In the genomic region with DNA sequence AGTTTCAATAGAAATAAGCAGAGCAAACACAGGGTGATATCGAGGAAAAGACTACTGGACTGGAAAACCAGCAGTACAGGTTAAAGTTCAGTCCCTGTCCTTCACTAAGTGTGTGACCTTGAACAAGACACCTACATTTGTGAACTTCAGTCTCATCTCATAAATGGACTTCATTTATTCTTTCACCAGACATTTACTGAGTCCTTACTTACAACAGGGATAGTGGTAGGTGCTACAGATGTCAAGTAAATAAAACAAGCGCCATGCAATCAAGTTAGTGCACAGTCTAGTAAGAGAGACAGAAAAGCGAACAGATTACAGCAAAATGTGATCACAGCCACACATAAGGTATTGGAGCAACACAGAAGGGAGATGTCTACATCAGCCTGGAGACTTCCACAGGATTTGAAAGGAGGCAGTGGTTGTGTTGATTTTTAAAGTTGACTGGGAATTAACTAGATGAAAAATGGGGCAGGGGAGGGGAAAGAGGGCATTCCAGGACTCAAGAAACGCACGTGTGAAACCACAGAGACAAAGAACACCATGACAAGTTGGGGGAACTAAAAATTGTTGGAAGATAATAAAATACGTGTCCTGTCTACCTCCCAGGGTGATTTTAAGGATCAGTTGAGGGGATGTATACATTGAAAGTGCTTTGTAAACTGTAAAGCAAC, we compare ENCODE assay signal across 25 cellular contexts.
DNase-seq lines count a peak whose midpoint lies in the region; ATAC-seq and TF ChIP-seq lines count a peak whose summit lies in the region.
"Had no signal": no experiment of that assay in that cellular context is flagged by ENCODE, and none has a peak within 500 bp of the region (broad histone marks: within the 10 kb centered on the region; RNA-seq: fewer than 3 reads in every experiment).

No MANE protein-coding gene starts in this region.

- no peak for TF ChIP-seq CTCF in fibroblast of lung (conservative IDR thresholded peaks at IDR 0.05 in 1 of 2, IDR thresholded peaks at IDR 0.05 in 1 of 2; ENCODE audit: low read depth in 1 of 2, low read length in 2 of 2)

- H3K4me1 ChIP-seq in SJSA1 (replicated peaks): peaks cover 63% of the 10 kb centered on the region
- H3K4me1 ChIP-seq in fibroblast of lung (ENCODE audit: control insufficient read depth, extremely low read depth, insufficient read depth, low read length): peaks cover 19% of the 10 kb centered on the region
- peaks cover 69% of the 10 kb centered on the region for H3K4me1 ChIP-seq in skeletal muscle satellite cell (ENCODE audit: control insufficient read depth, insufficient read depth, low read length)
- H3K4me1 ChIP-seq: testis had no signal

- H3K4me3 ChIP-seq in SJSA1 (no peak overlapping the region), fibroblast of lung (replicated peaks in 1 of 4; ENCODE audit: control extremely low read depth in 1 of 4, insufficient read depth in 1 of 4, low read depth in 3 of 4, low read length in 4 of 4) (no peak overlapping the region), skeletal muscle satellite cell (ENCODE audit: low read length) (peak overlapping the region; percentile 48)
- H3K4me3 ChIP-seq: PC-9, testis had no signal

- H3K27ac ChIP-seq in SJSA1: peak overlapping the region; percentile 83
- H3K27ac ChIP-seq in fibroblast of lung (ENCODE audit: insufficient read depth, low read length): peak overlapping the region; percentile 71
- H3K27ac ChIP-seq: testis had no signal

- no peak overlapping the region for H3K4me3 Mint-ChIP-seq in stimulated activated naive B cell treated with anti-CD40 and anti-IgM and Interleukin-4, amounts not matched to agents 10 μg/mL and 1 μg/mL and 100 μg/mL, for 72 hours
- H3K4me3 Mint-ChIP-seq: mesothelial cell of epicardium; naive thymus-derived CD8-positive, alpha-beta T cell had no signal

- no peaks in the 10 kb centered on the region for H4K20me1 ChIP-seq in fibroblast of lung (ENCODE audit: control insufficient read depth, extremely low read depth, insufficient read depth, low read length)

- H3K9ac ChIP-seq in fibroblast of lung (ENCODE audit: insufficient read depth, low read length) (no peak overlapping the region), skeletal muscle satellite cell (ENCODE audit: low read depth, low read length) (peak overlapping the region; percentile 81)

- no peaks in the 10 kb centered on the region for H3K27me3 ChIP-seq in SJSA1 (replicated peaks)
- no peaks in the 10 kb centered on the region for H3K27me3 ChIP-seq in fibroblast of lung (ENCODE audit: control insufficient read depth, insufficient read depth, low read length)
- no peaks in the 10 kb centered on the region for H3K27me3 ChIP-seq in skeletal muscle satellite cell (ENCODE audit: control insufficient read depth, insufficient read depth, low read length)
- H3K27me3 ChIP-seq: testis had no signal

- H3K27ac Mint-ChIP-seq in stimulated activated naive B cell treated with anti-CD40 and anti-IgM and Interleukin-4, amounts not matched to agents 10 μg/mL and 1 μg/mL and 100 μg/mL, for 72 hours: no peak overlapping the region
- H3K27ac Mint-ChIP-seq: mesothelial cell of epicardium; naive thymus-derived CD8-positive, alpha-beta T cell had no signal

- H3K27me3 Mint-ChIP-seq in stimulated activated naive B cell treated with anti-CD40 and anti-IgM and Interleukin-4, amounts not matched to agents 10 μg/mL and 1 μg/mL and 100 μg/mL, for 72 hours: peaks cover 0 to 5% of the 10 kb centered on the region in 2 donors

- H2AFZ ChIP-seq in fibroblast of lung (ENCODE audit: low read length): no peak overlapping the region
- H2AFZ ChIP-seq: PC-9 had no signal

- no peaks in the 10 kb centered on the region for H3K9me3 Mint-ChIP-seq in stimulated activated naive B cell treated with anti-CD40 and anti-IgM and Interleukin-4, amounts not matched to agents 10 μg/mL and 1 μg/mL and 100 μg/mL, for 72 hours

- H3K4me2 ChIP-seq in fibroblast of lung (ENCODE audit: extremely low read depth, insufficient read depth, low read length) (peak overlapping the region; percentile 88), skeletal muscle satellite cell (ENCODE audit: low read length) (peak overlapping the region; percentile 83)

- H3K36me3 ChIP-seq in SJSA1 (no peaks in the 10 kb centered on the region), fibroblast of lung (ENCODE audit: control insufficient read depth, insufficient read depth, low read length) (no peaks in the 10 kb centered on the region), skeletal muscle satellite cell (ENCODE audit: insufficient read depth, low read length) (no peaks in the 10 kb centered on the region)

- H3K4me1 Mint-ChIP-seq in stimulated activated naive B cell treated with anti-CD40 and anti-IgM and Interleukin-4, amounts not matched to agents 10 μg/mL and 1 μg/mL and 100 μg/mL, for 72 hours: no peaks in the 10 kb centered on the region
- H3K4me1 Mint-ChIP-seq: naive thymus-derived CD8-positive, alpha-beta T cell had no signal

- no peaks in the 10 kb centered on the region for H3K79me2 ChIP-seq in fibroblast of lung (ENCODE audit: control insufficient read depth, insufficient read depth, low read length)

- H3K9me3 ChIP-seq in SJSA1 (replicated peaks): no peaks in the 10 kb centered on the region
- no peaks in the 10 kb centered on the region for H3K9me3 ChIP-seq in fibroblast of lung (ENCODE audit: control insufficient read depth, insufficient read depth, low read depth, low read length)
- no peaks in the 10 kb centered on the region for H3K9me3 ChIP-seq in skeletal muscle satellite cell (replicated peaks; ENCODE audit: low read length)
- H3K9me3 ChIP-seq: testis had no signal

- no peak for ATAC-seq in stimulated activated naive B cell treated with anti-CD40 and anti-IgM and Interleukin-4, amounts not matched to agents 10 μg/mL and 1 μg/mL and 100 μg/mL, for 72 hours (replicated peaks)
- ATAC-seq in GM21786 (IDR thresholded peaks at IDR 0.05; ENCODE audit: unreplicated experiment): no peak
- ATAC-seq: esophagus mucosa; naive thymus-derived CD8-positive, alpha-beta T cell had no signal

- H3K36me3 Mint-ChIP-seq in stimulated activated naive B cell treated with anti-CD40 and anti-IgM and Interleukin-4, amounts not matched to agents 10 μg/mL and 1 μg/mL and 100 μg/mL, for 72 hours: peaks cover 0 to 2% of the 10 kb centered on the region in 2 donors
- H3K36me3 Mint-ChIP-seq: mesothelial cell of epicardium; naive thymus-derived CD8-positive, alpha-beta T cell had no signal

- peak; percentile 22 for DNase-seq in GM04504 (ENCODE audit: low read depth)
- DNase-seq in SJSA1 (ENCODE audit: low read depth in 1 of 2, low spot score in 2 of 2): peak in 1 of 2 experiments; percentile 54
- DNase-seq in fibroblast of lung (ENCODE audit: low read depth in 2 of 2): no peak
- no peak for DNase-seq in dedifferentiated amniotic fluid mesenchymal stem cell (ENCODE audit: extremely low spot score)
- DNase-seq in stimulated activated naive B cell treated with anti-CD40 and anti-IgM and Interleukin-4, amounts not matched to agents 10 μg/mL and 1 μg/mL and 100 μg/mL, for 72 hours: no peak
- DNase-seq in foreskin melanocyte: no peak
- DNase-seq: activated CD4-positive, alpha-beta T cell treated with anti-CD3 and anti-CD28 coated beads for 4 hours; activated naive CD4-positive, alpha-beta T cell treated with anti-CD3 and anti-CD28 coated beads, Interleukin-2, amount 50 U/mL, for 16 hours; activated T-cell treated with anti-CD3 and anti-CD28 coated beads, Interleukin-2, amount 50 U/mL, for 48 hours; DMS79 treated with DMSO at 0.1 percent for 48 hours; effector memory CD4-positive, alpha-beta T cell; head of caudate nucleus; Karpas-422; naive thymus-derived CD8-positive, alpha-beta T cell; NCI-H1048; NCI-H1930; NCI-H2227 treated with DMSO at 0.1 percent for 48 hours; PC-9; SIG-M5; stimulated activated CD4-positive, alpha-beta T cell treated with anti-CD3 and anti-CD28 coated beads, Interleukin-1b, Interleukin-23, amount 100 ng/mL, for 48 hours; testis had no signal
